Comparison of ENCODE assay signal across 1 cellular context in genomic region chr2:45763797-45764196, GRCh38.
TF ChIP-seq lines count a peak whose summit lies in the region.

No MANE protein-coding gene starts in this region.

TF ChIP-seq in SK-N-SH treated with all-trans-retinoic acid at 6 μM for 48 hours, 23 proteins besides CTCF, POLR2A, EP300 and RAD21 (continued from another document):
- TF ChIP-seq POU6F1 (CRISPR knock-in tag; IDR thresholded peaks at IDR 0.05; ENCODE audit: borderline replicate concordance, low read depth) = no peak
- TF ChIP-seq SNAI2 (CRISPR knock-in tag; IDR thresholded peaks at IDR 0.05) = 0 out of 2 replicates have a peak, but pooled peaks have one; percentile 69
- TF ChIP-seq ZNF565 (CRISPR knock-in tag; conservative IDR thresholded peaks at IDR 0.05; ENCODE audit: low read depth) = no peak
- peak; percentile 45; the same call in 1 of the 2 replicates for TF ChIP-seq TSHZ2 (CRISPR knock-in tag; IDR thresholded peaks at IDR 0.05)
- TF ChIP-seq GLIS3 (CRISPR knock-in tag; IDR thresholded peaks at IDR 0.05) = no peak
- no peak for TF ChIP-seq RARB (CRISPR knock-in tag; IDR thresholded peaks at IDR 0.05)
TF ChIP-seq in SK-N-SH treated with all-trans-retinoic acid at 6 μM for 48 hours: peak in this region for 4.
